ENCODE assay signal across 15 cellular contexts in genomic region chr22:39820266-39820665, GRCh38.
DNase-seq lines count a peak whose midpoint lies in the region; ATAC-seq and TF ChIP-seq lines count a peak whose summit lies in the region.
"Had no signal": no experiment of that assay in that cellular context is flagged by ENCODE, and none has a peak within 500 bp of the region (broad histone marks: within the 10 kb centered on the region; RNA-seq: fewer than 3 reads in every experiment).

No MANE protein-coding gene starts in this region.

- intact Hi-C loops in uterus (cut with DNase I; ENCODE audit: low total_unique reads) = no loop called here

- H3K9ac ChIP-seq in GM23248 (no peak overlapping the region), SK-N-SH (no peak overlapping the region), smooth muscle cell (ENCODE audit: low read depth) (no peak overlapping the region)

- no peak overlapping the region for H3K4me3 ChIP-seq in GM23248
- no peak overlapping the region for H3K4me3 ChIP-seq in SK-N-SH (ENCODE audit: low read depth in 2 of 2, low read length in 1 of 2)
- H3K4me3 ChIP-seq in fibroblast of pulmonary artery (replicated peaks; ENCODE audit: low read depth, low read length) = no peak overlapping the region
- H3K4me3 ChIP-seq in smooth muscle cell = no peak overlapping the region
- no peak overlapping the region for H3K4me3 ChIP-seq in uterus
- H3K4me3 ChIP-seq: pancreas, SK-N-MC had no signal

- peak; percentile 84 for DNase-seq in GM23248
- no peak for DNase-seq in SK-N-SH
- peak; percentile 66 for DNase-seq in fibroblast of pulmonary artery (ENCODE audit: low read depth)
- no peak for DNase-seq in smooth muscle cell (lab: John Stamatoyannopoulos, UW; ENCODE audit: unreplicated experiment)
- no peak for DNase-seq in uterus
- no peak for DNase-seq in DMS79 (lab: John Stamatoyannopoulos, UW)
- DNase-seq: activated CD4-positive, alpha-beta T cell treated with anti-CD3 and anti-CD28 coated beads, Interleukin-2, amount 10 ng/mL, durations not matched to agents 24 days and 14 days; activated gamma-delta T cell; glutamatergic neuron; NCI-H1048; NCI-H510A; pancreas had no signal

- CTCF ChIA-PET in SK-N-SH (lab: Yijun Ruan, JAX) = no interaction called here

- TF ChIP-seq CTCF in SK-N-SH (IDR thresholded peaks at IDR 0.05) = no peak
- no peak for TF ChIP-seq CTCF in fibroblast of pulmonary artery (IDR thresholded peaks at IDR 0.05; ENCODE audit: low read length, missing control alignments)
- no peak for TF ChIP-seq CTCF in smooth muscle cell (IDR thresholded peaks at IDR 0.05; ENCODE audit: borderline replicate concordance, insufficient read depth, poor library complexity, severe bottlenecking)
- no peak for TF ChIP-seq CTCF in uterus (IDR thresholded peaks at IDR 0.05)

- no peak for TF ChIP-seq EP300 in SK-N-SH (IDR thresholded peaks at IDR 0.05; ENCODE audit: borderline replicate concordance in 1 of 2, low read depth in 1 of 2, low read length in 1 of 2)

- H3F3A ChIP-seq in GM23248 (ENCODE audit: insufficient read depth) = peaks cover 22% of the 10 kb centered on the region; the same call in 1 of the 2 replicates
- H3F3A ChIP-seq in SK-N-SH (replicated peaks; ENCODE audit: insufficient read depth) = peaks cover 14% of the 10 kb centered on the region
- peaks cover 4% of the 10 kb centered on the region for H3F3A ChIP-seq in smooth muscle cell (ENCODE audit: low read depth)

- H3K27me3 ChIP-seq in GM23248 (replicated peaks; ENCODE audit: insufficient read depth) (no peaks in the 10 kb centered on the region), SK-N-SH (ENCODE audit: insufficient read depth) (no peaks in the 10 kb centered on the region), smooth muscle cell (ENCODE audit: low read depth) (no peaks in the 10 kb centered on the region), uterus (no peaks in the 10 kb centered on the region)
- H3K27me3 ChIP-seq: pancreas had no signal

- in situ Hi-C loops in GM23248 (cut with MboI) = no loop called here

- H3K9me3 ChIP-seq in GM23248 (ENCODE audit: low read depth) (no peaks in the 10 kb centered on the region), SK-N-SH (no peaks in the 10 kb centered on the region), smooth muscle cell (replicated peaks; ENCODE audit: low read depth) (no peaks in the 10 kb centered on the region), uterus (no peaks in the 10 kb centered on the region)
- H3K9me3 ChIP-seq: pancreas had no signal

- ATAC-seq in HG03460 (IDR thresholded peaks at IDR 0.05; ENCODE audit: unreplicated experiment) (no peak), HG03439 (IDR thresholded peaks at IDR 0.05; ENCODE audit: unreplicated experiment) (no peak)
- ATAC-seq: pancreas had no signal

- POLR2A ChIA-PET in SK-N-SH (lab: Yijun Ruan, JAX) = no interaction called here

- H3K9me2 ChIP-seq in GM23248 (ENCODE audit: insufficient read depth) (no peaks in the 10 kb centered on the region), SK-N-SH (no peaks in the 10 kb centered on the region)

- H3K4me1 ChIP-seq in GM23248 (ENCODE audit: insufficient read depth) (peaks cover 22% of the 10 kb centered on the region), SK-N-SH (ENCODE audit: control insufficient read depth in 1 of 2, insufficient read depth in 2 of 2, low read depth in 1 of 2, low read length in 1 of 2) (peaks cover 0 to 11% of the 10 kb centered on the region in 2 experiments; a peak in 1 of 4 replicates), smooth muscle cell (ENCODE audit: low read depth) (peaks cover 3% of the 10 kb centered on the region), uterus (no peaks in the 10 kb centered on the region)
- H3K4me1 ChIP-seq: pancreas had no signal

- peak overlapping the region; percentile 1 for H3K4me2 ChIP-seq in GM23248 (ENCODE audit: unreplicated experiment)
- H3K4me2 ChIP-seq in SK-N-SH = peak overlapping the region; percentile 28; the same call in 1 of the 2 replicates
- H3K4me2 ChIP-seq in smooth muscle cell = peak overlapping the region; percentile 22

- H3K36me3 ChIP-seq in GM23248 (ENCODE audit: low read depth) (no peaks in the 10 kb centered on the region), SK-N-SH (replicated peaks in 1 of 2; ENCODE audit: control insufficient read depth in 1 of 2, insufficient read depth in 2 of 2, low read length in 1 of 2) (no peaks in the 10 kb centered on the region), smooth muscle cell (ENCODE audit: low read depth) (no peaks in the 10 kb centered on the region), uterus (no peaks in the 10 kb centered on the region)
- H3K36me3 ChIP-seq: pancreas had no signal

- no peaks in the 10 kb centered on the region for H3K79me2 ChIP-seq in GM23248 (ENCODE audit: insufficient read depth)
- no peaks in the 10 kb centered on the region for H3K79me2 ChIP-seq in SK-N-SH (ENCODE audit: insufficient read depth)
- no peaks in the 10 kb centered on the region for H3K79me2 ChIP-seq in smooth muscle cell (ENCODE audit: low read depth)

- no peaks in the 10 kb centered on the region for H4K20me1 ChIP-seq in GM23248 (ENCODE audit: insufficient read depth)
- no peaks in the 10 kb centered on the region for H4K20me1 ChIP-seq in SK-N-SH (ENCODE audit: insufficient read depth)
- no peaks in the 10 kb centered on the region for H4K20me1 ChIP-seq in smooth muscle cell (ENCODE audit: low read depth)

- TF ChIP-seq RAD21 in SK-N-SH (IDR thresholded peaks at IDR 0.05; ENCODE audit: low read length) = no peak

- WGBS in GM23248 (ENCODE audit: low coverage in 1 of 2, low lambda C conversion rate in 2 of 2, missing lambda C conversion rate in 2 of 2), 2 experiments = 3 to 4% methylated on average over 4 of the region's 4 CpGs
- WGBS in SK-N-SH (ENCODE audit: low lambda C conversion rate) = 4% methylated on average over 4 of the region's 4 CpGs
- 5% methylated on average over 4 of the region's 4 CpGs for WGBS in smooth muscle cell (ENCODE audit: low lambda C conversion rate)

- H3K27ac ChIP-seq in GM23248 (no peak overlapping the region), SK-N-SH (ENCODE audit: low read depth in 2 of 2, low read length in 1 of 2) (peak overlapping the region in 1 of 2 experiments; percentile 88; a peak in 2 of 4 replicates), smooth muscle cell (ENCODE audit: low read depth) (peak overlapping the region; percentile 14), uterus (no peak overlapping the region)
- H3K27ac ChIP-seq: pancreas, SK-N-MC had no signal

- TF ChIP-seq POLR2A in uterus (IDR thresholded peaks at IDR 0.05) = no peak

- H2AFZ ChIP-seq in GM23248 (no peak overlapping the region), SK-N-SH (ENCODE audit: low read depth) (0 out of 2 replicates have a peak overlapping the region, but pooled peaks have one; percentile 48), smooth muscle cell (ENCODE audit: low read depth) (no peak overlapping the region)

TF ChIP-seq in SK-N-SH, 30 proteins besides CTCF, POLR2A, EP300 and RAD21:
- TF ChIP-seq TCF12 (IDR thresholded peaks at IDR 0.05) = peak; percentile 27; the same call in 1 of the 2 replicates
- peak; percentile 73 for TF ChIP-seq JUND (IDR thresholded peaks at IDR 0.05)
- TF ChIP-seq FOSL2 (IDR thresholded peaks at IDR 0.05; ENCODE audit: borderline replicate concordance, low read depth) = peak; percentile 74
- TF ChIP-seq PBX3 (IDR thresholded peaks at IDR 0.05) = peak; percentile 20; the same call in 1 of the 2 replicates
- TF ChIP-seq ELF1 (IDR thresholded peaks at IDR 0.05) = no peak

Comparison
In these comparisons a context has a peak if more than half of its experiments do, and no peak if none do; other contexts are left out.
1. DNase-seq: peak in GM23248 (single experiment) and fibroblast of pulmonary artery (single experiment); none in SK-N-SH (single experiment), smooth muscle cell (single experiment), uterus (0 of 2) and DMS79 (single experiment).
2. Peak in every context shown above with its lines, with median percentiles within 50 percentile points of each other: H3K4me2 ChIP-seq.